20 cellular contexts compared by ENCODE assay signal in genomic region chr4:24547979-24548378, GRCh38. TPM values are rescaled to one million over a fixed set of nuclear protein-coding genes. Genes with fewer than 3 reads are reported as not detected.
DNase-seq lines count a peak whose midpoint lies in the region; ATAC-seq lines count a peak whose summit lies in the region.
"Had no signal": no experiment of that assay in that cellular context is flagged by ENCODE, and none has a peak within 500 bp of the region (broad histone marks: within the 10 kb centered on the region; RNA-seq: fewer than 3 reads in every experiment).

No MANE protein-coding gene starts in this region.

- peak; percentile 20 for DNase-seq in EL
- DNase-seq in central memory CD8-positive, alpha-beta T cell (ENCODE audit: low spot score in 2 of 2): no peak
- peak; percentile 31 for DNase-seq in kidney tubule cell (ENCODE audit: low spot score)
- no peak for DNase-seq in LoVo (ENCODE audit: low spot score)
- DNase-seq in activated CD4-positive, alpha-beta T cell treated with anti-CD3 and anti-CD28 coated beads, Interleukin-2, amount 10 ng/mL, durations not matched to agents 24 days and 14 days: no peak
- DNase-seq in activated T-cell treated with anti-CD3 and anti-CD28 coated beads, Interleukin-2, amount 50 U/mL, for 48 hours: no peak
- DNase-seq: 8988T, ACHN, BE2C, Calu3, DMS153, GDM1, KG1, MM.1S, NCI-H2029, NCI-H526 treated with DMSO at 0.1 percent for 48 hours, SHP77 treated with DMSO at 0.1 percent for 48 hours had no signal

- no peak overlapping the region for H3K9ac ChIP-seq in HUES64 (ENCODE audit: low read depth, low read length)

- H3K4me3 Mint-ChIP-seq in central memory CD8-positive, alpha-beta T cell: no peak overlapping the region
- H3K4me3 Mint-ChIP-seq in activated CD4-positive, alpha-beta T cell treated with anti-CD3 and anti-CD28 coated beads, Interleukin-2, amount 10 ng/mL, durations not matched to agents 24 days and 14 days: no peak overlapping the region

- H3K4me1 Mint-ChIP-seq in central memory CD8-positive, alpha-beta T cell: peaks cover 25% of the 10 kb centered on the region
- H3K4me1 Mint-ChIP-seq in activated CD4-positive, alpha-beta T cell treated with anti-CD3 and anti-CD28 coated beads, Interleukin-2, amount 10 ng/mL, durations not matched to agents 24 days and 14 days: peaks cover 50% of the 10 kb centered on the region

- H3K27ac ChIP-seq in HUES64 (ENCODE audit: low read depth, low read length): 0 out of 2 replicates have a peak overlapping the region, but pooled peaks have one; percentile 7

- no peak overlapping the region for H3K4me3 ChIP-seq in HUES64 (ENCODE audit: low read length)
- H3K4me3 ChIP-seq: GM12878 had no signal

- WGBS in HUES64: 97% methylated on average over 11 of the region's 11 CpGs

- peaks cover 89% of the 10 kb centered on the region for H3K36me3 ChIP-seq in HUES64 (ENCODE audit: insufficient read depth, low read length)

- H3K27me3 ChIP-seq in HUES64 (ENCODE audit: insufficient read depth, low read length): no peaks in the 10 kb centered on the region
- H3K27me3 ChIP-seq: BE2C had no signal

- no peaks in the 10 kb centered on the region for H3K27me3 Mint-ChIP-seq in central memory CD8-positive, alpha-beta T cell
- no peaks in the 10 kb centered on the region for H3K27me3 Mint-ChIP-seq in activated CD4-positive, alpha-beta T cell treated with anti-CD3 and anti-CD28 coated beads, Interleukin-2, amount 10 ng/mL, durations not matched to agents 24 days and 14 days

- H3K36me3 Mint-ChIP-seq in central memory CD8-positive, alpha-beta T cell (ENCODE audit: insufficient read depth): peaks cover 49% of the 10 kb centered on the region
- H3K36me3 Mint-ChIP-seq in activated CD4-positive, alpha-beta T cell treated with anti-CD3 and anti-CD28 coated beads, Interleukin-2, amount 10 ng/mL, durations not matched to agents 24 days and 14 days (ENCODE audit: low read depth): peaks cover 41% of the 10 kb centered on the region

- H3K9me3 ChIP-seq in HUES64 (ENCODE audit: insufficient read depth, low read depth, low read length): no peaks in the 10 kb centered on the region
- H3K9me3 ChIP-seq: BE2C had no signal

- ATAC-seq in central memory CD8-positive, alpha-beta T cell (replicated peaks; ENCODE audit: extremely low read depth, poor library complexity, severe bottlenecking): no peak
- no peak for ATAC-seq in GM18870 (IDR thresholded peaks at IDR 0.05; ENCODE audit: unreplicated experiment)
- ATAC-seq: GM12878 had no signal

- no peaks in the 10 kb centered on the region for H3K9me3 Mint-ChIP-seq in central memory CD8-positive, alpha-beta T cell
- no peaks in the 10 kb centered on the region for H3K9me3 Mint-ChIP-seq in activated CD4-positive, alpha-beta T cell treated with anti-CD3 and anti-CD28 coated beads, Interleukin-2, amount 10 ng/mL, durations not matched to agents 24 days and 14 days

- peaks cover 70% of the 10 kb centered on the region for H3K4me1 ChIP-seq in HUES64 (ENCODE audit: insufficient read depth, low read length)
- H3K4me1 ChIP-seq: BE2C had no signal

- peak overlapping the region; percentile 25 for H3K27ac Mint-ChIP-seq in central memory CD8-positive, alpha-beta T cell (ENCODE audit: low read depth)
- no peak overlapping the region for H3K27ac Mint-ChIP-seq in activated CD4-positive, alpha-beta T cell treated with anti-CD3 and anti-CD28 coated beads, Interleukin-2, amount 10 ng/mL, durations not matched to agents 24 days and 14 days

- intact Hi-C loops in activated CD4-positive, alpha-beta T cell treated with anti-CD3 and anti-CD28 coated beads, Interleukin-2, amount 10 ng/mL, durations not matched to agents 24 days and 14 days (cut with micrococcal nuclease): loop anchor here (5.0 kb wide), 1 partner anchor 34 kb away; the partner anchor contains the start of gene DHX15

RNA-seq across cellular contexts. Expression of gene DHX15, which starts 36.4 kb away (rescaled TPM):
- 199 TPM for polyA plus RNA-seq in HUES64 (2013, experiment 1 of 2)
- polyA plus RNA-seq in HUES64 (2013, experiment 2 of 2): 183 TPM
- total RNA-seq in activated CD4-positive, alpha-beta T cell treated with anti-CD3 and anti-CD28 coated beads, Interleukin-2, amount 10 ng/mL, durations not matched to agents 24 days and 14 days: 263 and 265 TPM in 2 replicates

Comparison
In these comparisons a context has a peak if more than half of its experiments do, and no peak if none do; other contexts are left out.
1. DNase-seq: peak in EL (single experiment) and kidney tubule cell (single experiment); none in central memory CD8-positive, alpha-beta T cell (0 of 2), LoVo (single experiment), activated CD4-positive, alpha-beta T cell treated with anti-CD3 and anti-CD28 coated beads, Interleukin-2, amount 10 ng/mL, durations not matched to agents 24 days and 14 days (single experiment) and activated T-cell treated with anti-CD3 and anti-CD28 coated beads, Interleukin-2, amount 50 U/mL, for 48 hours (0 of 2).